ENCODE assay signal across 1 cellular context in genomic region chr3:50815844-50816243, GRCh38.
TF ChIP-seq lines count a peak whose summit lies in the region.

No MANE protein-coding gene starts in this region.

TF ChIP-seq in GM23338, 12 proteins besides CTCF, POLR2A, EP300 and RAD21:
- TF ChIP-seq ZNF462 (CRISPR knock-in tag; IDR thresholded peaks at IDR 0.05) (no peak), ETS1 (IDR thresholded peaks at IDR 0.05) (no peak), ZNF114 (CRISPR knock-in tag; IDR thresholded peaks at IDR 0.05) (no peak), NANOG (IDR thresholded peaks at IDR 0.05; ENCODE audit: borderline replicate concordance) (no peak), EZH2phosphoT487 (IDR thresholded peaks at IDR 0.05; ENCODE audit: unreplicated experiment) (no peak), STAT1 (IDR thresholded peaks at IDR 0.05; ENCODE audit: unreplicated experiment) (no peak), ZNF331 (CRISPR knock-in tag; IDR thresholded peaks at IDR 0.05; ENCODE audit: low read depth) (no peak), JUNB (IDR thresholded peaks at IDR 0.05; ENCODE audit: unreplicated experiment) (no peak), POLR2AphosphoS5 (IDR thresholded peaks at IDR 0.05; ENCODE audit: low read depth) (no peak), EZH2 (IDR thresholded peaks at IDR 0.05; ENCODE audit: low read depth, unreplicated experiment) (no peak), CREB1 (CRISPR knock-in tag; IDR thresholded peaks at IDR 0.05; ENCODE audit: low read depth) (no peak)
- TF ChIP-seq, protein P1, sequence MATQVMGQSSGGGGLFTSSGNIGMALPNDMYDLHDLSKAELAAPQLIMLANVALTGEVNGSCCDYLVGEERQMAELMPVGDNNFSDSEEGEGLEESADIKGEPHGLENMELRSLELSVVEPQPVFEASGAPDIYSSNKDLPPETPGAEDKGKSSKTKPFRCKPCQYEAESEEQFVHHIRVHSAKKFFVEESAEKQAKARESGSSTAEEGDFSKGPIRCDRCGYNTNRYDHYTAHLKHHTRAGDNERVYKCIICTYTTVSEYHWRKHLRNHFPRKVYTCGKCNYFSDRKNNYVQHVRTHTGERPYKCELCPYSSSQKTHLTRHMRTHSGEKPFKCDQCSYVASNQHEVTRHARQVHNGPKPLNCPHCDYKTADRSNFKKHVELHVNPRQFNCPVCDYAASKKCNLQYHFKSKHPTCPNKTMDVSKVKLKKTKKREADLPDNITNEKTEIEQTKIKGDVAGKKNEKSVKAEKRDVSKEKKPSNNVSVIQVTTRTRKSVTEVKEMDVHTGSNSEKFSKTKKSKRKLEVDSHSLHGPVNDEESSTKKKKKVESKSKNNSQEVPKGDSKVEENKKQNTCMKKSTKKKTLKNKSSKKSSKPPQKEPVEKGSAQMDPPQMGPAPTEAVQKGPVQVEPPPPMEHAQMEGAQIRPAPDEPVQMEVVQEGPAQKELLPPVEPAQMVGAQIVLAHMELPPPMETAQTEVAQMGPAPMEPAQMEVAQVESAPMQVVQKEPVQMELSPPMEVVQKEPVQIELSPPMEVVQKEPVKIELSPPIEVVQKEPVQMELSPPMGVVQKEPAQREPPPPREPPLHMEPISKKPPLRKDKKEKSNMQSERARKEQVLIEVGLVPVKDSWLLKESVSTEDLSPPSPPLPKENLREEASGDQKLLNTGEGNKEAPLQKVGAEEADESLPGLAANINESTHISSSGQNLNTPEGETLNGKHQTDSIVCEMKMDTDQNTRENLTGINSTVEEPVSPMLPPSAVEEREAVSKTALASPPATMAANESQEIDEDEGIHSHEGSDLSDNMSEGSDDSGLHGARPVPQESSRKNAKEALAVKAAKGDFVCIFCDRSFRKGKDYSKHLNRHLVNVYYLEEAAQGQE (IDR thresholded peaks at IDR 0.05; ENCODE audit: unreplicated experiment) = no peak
TF ChIP-seq in GM23338: peak in this region for 0.
